ENCODE assay signal across 1 cellular context in the genomic region with DNA sequence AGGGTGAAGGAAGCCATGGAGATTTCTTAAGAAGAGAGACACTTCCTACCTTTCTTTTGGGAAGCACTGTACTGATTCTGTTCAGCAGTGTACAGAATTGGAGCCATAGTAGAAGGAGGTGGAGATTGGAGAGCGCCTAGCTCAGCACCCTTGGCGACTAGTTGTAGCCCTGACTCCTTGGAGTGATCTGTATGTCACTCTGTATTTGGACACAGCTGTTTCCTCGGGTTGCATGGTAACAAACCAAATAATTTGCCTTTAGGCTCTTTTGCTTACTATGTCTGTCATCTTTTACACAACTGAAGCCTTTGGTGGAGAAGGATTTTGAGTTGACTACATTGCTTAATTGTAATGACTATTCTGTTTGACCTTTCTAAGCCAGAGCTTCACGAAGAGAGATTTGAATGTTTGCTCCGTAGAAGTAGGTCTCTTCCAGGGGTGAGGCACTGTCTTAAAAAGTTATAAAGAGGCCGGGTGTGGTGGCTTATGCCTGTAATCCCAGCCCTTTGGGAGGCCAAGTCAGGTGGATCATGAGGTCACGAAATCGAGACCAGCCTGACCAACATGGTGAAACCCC.
TF ChIP-seq lines count a peak whose summit lies in the region.

No MANE protein-coding gene starts in this region.

TF ChIP-seq in SK-N-SH treated with all-trans-retinoic acid at 6 μM for 48 hours, 23 proteins besides CTCF, POLR2A, EP300 and RAD21 (continued from another document):
- TF ChIP-seq, protein P1, sequence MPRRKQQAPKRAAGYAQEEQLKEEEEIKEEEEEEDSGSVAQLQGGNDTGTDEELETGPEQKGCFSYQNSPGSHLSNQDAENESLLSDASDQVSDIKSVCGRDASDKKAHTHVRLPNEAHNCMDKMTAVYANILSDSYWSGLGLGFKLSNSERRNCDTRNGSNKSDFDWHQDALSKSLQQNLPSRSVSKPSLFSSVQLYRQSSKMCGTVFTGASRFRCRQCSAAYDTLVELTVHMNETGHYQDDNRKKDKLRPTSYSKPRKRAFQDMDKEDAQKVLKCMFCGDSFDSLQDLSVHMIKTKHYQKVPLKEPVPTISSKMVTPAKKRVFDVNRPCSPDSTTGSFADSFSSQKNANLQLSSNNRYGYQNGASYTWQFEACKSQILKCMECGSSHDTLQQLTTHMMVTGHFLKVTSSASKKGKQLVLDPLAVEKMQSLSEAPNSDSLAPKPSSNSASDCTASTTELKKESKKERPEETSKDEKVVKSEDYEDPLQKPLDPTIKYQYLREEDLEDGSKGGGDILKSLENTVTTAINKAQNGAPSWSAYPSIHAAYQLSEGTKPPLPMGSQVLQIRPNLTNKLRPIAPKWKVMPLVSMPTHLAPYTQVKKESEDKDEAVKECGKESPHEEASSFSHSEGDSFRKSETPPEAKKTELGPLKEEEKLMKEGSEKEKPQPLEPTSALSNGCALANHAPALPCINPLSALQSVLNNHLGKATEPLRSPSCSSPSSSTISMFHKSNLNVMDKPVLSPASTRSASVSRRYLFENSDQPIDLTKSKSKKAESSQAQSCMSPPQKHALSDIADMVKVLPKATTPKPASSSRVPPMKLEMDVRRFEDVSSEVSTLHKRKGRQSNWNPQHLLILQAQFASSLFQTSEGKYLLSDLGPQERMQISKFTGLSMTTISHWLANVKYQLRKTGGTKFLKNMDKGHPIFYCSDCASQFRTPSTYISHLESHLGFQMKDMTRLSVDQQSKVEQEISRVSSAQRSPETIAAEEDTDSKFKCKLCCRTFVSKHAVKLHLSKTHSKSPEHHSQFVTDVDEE (CRISPR knock-in tag; IDR thresholded peaks at IDR 0.05) = no peak
- no peak for TF ChIP-seq TCF4 (CRISPR knock-in tag; IDR thresholded peaks at IDR 0.05; ENCODE audit: borderline replicate concordance)
TF ChIP-seq in SK-N-SH treated with all-trans-retinoic acid at 6 μM for 48 hours: peak in this region for 0.
